Comparison of ENCODE assay signal across 8 cellular contexts in genomic region chr18:11387880-11388279, GRCh38.
A peak's percentile ranks its signal among the peaks of the same experiment; 100 is the strongest.
DNase-seq lines count a peak whose midpoint lies in the region; ATAC-seq, FAIRE-seq and TF ChIP-seq lines count a peak whose summit lies in the region.

No MANE protein-coding gene starts in this region.

- H2BK5ac ChIP-seq in mesenchymal stem cell (ENCODE audit: low read depth, low read length, poor library complexity, severe bottlenecking) (no peak overlapping the region), neuronal stem cell (ENCODE audit: low read length) (no peak overlapping the region)

- TF ChIP-seq CTCF in K562 (IDR thresholded peaks at IDR 0.05 in 2 of 3, conservative IDR thresholded peaks at IDR 0.05 in 1 of 3; ENCODE audit: insufficient read depth in 2 of 3, low read depth in 1 of 3, low read length in 3 of 3): peak; percentile 35 to 57 (median 49)

- ATAC-seq in K562: peak; percentile 77
- no peak for ATAC-seq in HG03280 (IDR thresholded peaks at IDR 0.05; ENCODE audit: unreplicated experiment)

- no peak overlapping the region for H3K4me3 ChIP-seq in K562
- no peak overlapping the region for H3K4me3 ChIP-seq in mesenchymal stem cell (ENCODE audit: insufficient read depth in 1 of 2, low read depth in 1 of 2, low read length in 2 of 2)
- no peak overlapping the region for H3K4me3 ChIP-seq in neuronal stem cell (ENCODE audit: low read length in 2 of 2)

- intact Hi-C loops in K562 (cut with micrococcal nuclease): no loop called here

- H2AFZ ChIP-seq in K562 (ENCODE audit: low read depth, low read length) (no peak overlapping the region), mesenchymal stem cell (ENCODE audit: low read depth, low read length) (no peak overlapping the region), neuronal stem cell (ENCODE audit: low read length) (no peak overlapping the region)

- no peaks in the 10 kb centered on the region for H3K4me1 ChIP-seq in K562 (replicated peaks in 1 of 2; ENCODE audit: control insufficient read depth in 2 of 2, insufficient read depth in 2 of 2, low read length in 2 of 2)
- no peaks in the 10 kb centered on the region for H3K4me1 ChIP-seq in mesenchymal stem cell (ENCODE audit: control insufficient read depth, insufficient read depth, low read depth, low read length)
- H3K4me1 ChIP-seq in neuronal stem cell (ENCODE audit: control insufficient read depth in 2 of 2, insufficient read depth in 1 of 2, low read depth in 1 of 2, low read length in 2 of 2): peaks cover 0 to 2% of the 10 kb centered on the region in 2 donors

- no peak overlapping the region for H3K9ac ChIP-seq in K562 (ENCODE audit: insufficient read depth in 1 of 2, low read depth in 2 of 2, low read length in 2 of 2)
- H3K9ac ChIP-seq in mesenchymal stem cell (ENCODE audit: low read length): no peak overlapping the region
- no peak overlapping the region for H3K9ac ChIP-seq in neuronal stem cell (ENCODE audit: low read depth, low read length, poor library complexity)

- H3K9me1 ChIP-seq in K562 (ENCODE audit: control insufficient read depth, insufficient read depth, low read length): no peaks in the 10 kb centered on the region

- H3K4me2 ChIP-seq in K562 (ENCODE audit: insufficient read depth, low read length) (no peak overlapping the region), mesenchymal stem cell (ENCODE audit: low read length, poor library complexity, severe bottlenecking) (no peak overlapping the region), neuronal stem cell (ENCODE audit: insufficient read depth, low read length, poor library complexity, severe bottlenecking) (no peak overlapping the region)

- H3K27me3 ChIP-seq in K562 (ENCODE audit: control insufficient read depth in 2 of 2, insufficient read depth in 2 of 2, low read length in 2 of 2) (no peaks in the 10 kb centered on the region), mesenchymal stem cell (ENCODE audit: control insufficient read depth in 1 of 2, insufficient read depth in 1 of 2, low read length in 2 of 2) (no peaks in the 10 kb centered on the region), neuronal stem cell (ENCODE audit: control insufficient read depth in 3 of 3, insufficient read depth in 3 of 3, low read depth in 1 of 3, low read length in 3 of 3) (no peaks in the 10 kb centered on the region)

- H3K18ac ChIP-seq in mesenchymal stem cell (ENCODE audit: low read depth in 1 of 2, low read length in 2 of 2) (no peak overlapping the region), neuronal stem cell (ENCODE audit: low read length) (no peak overlapping the region)

- no peaks in the 10 kb centered on the region for H3K79me2 ChIP-seq in K562 (ENCODE audit: control insufficient read depth, insufficient read depth, low read length)

- TF ChIP-seq POLR2A in K562 (conservative IDR thresholded peaks at IDR 0.05): no peak

- in situ Hi-C loops in KBM-7 (cut with MboI; ENCODE audit: low pct_unique_long_range_greater_than_20kb, low sequenced_read_pairs) (no loop called here), K562 (cut with MboI) (no loop called here)

- no peak for TF ChIP-seq RAD21 in K562 (CRISPR knock-in tag; conservative IDR thresholded peaks at IDR 0.05 in 1 of 2, IDR thresholded peaks at IDR 0.05 in 1 of 2)

- H4K20me1 ChIP-seq in K562 (replicated peaks; ENCODE audit: control insufficient read depth, insufficient read depth, low read length): no peaks in the 10 kb centered on the region

- CTCF ChIA-PET in K562 (lab: Yijun Ruan, JAX; ENCODE audit: low intra/inter-chr PET ratio): no interaction called here

- H2AK5ac ChIP-seq in mesenchymal stem cell (ENCODE audit: low read length, severe bottlenecking) (no peak overlapping the region), neuronal stem cell (ENCODE audit: low read depth, low read length) (no peak overlapping the region)

- TF ChIP-seq EP300 in K562 (IDR thresholded peaks at IDR 0.05; ENCODE audit: low read length): no peak

- H4K8ac ChIP-seq in mesenchymal stem cell (ENCODE audit: low read length) (no peak overlapping the region), neuronal stem cell (ENCODE audit: low read depth, low read length) (no peak overlapping the region)

- H4K91ac ChIP-seq in mesenchymal stem cell (ENCODE audit: low read length) (no peak overlapping the region), neuronal stem cell (ENCODE audit: low read depth, low read length, poor library complexity) (no peak overlapping the region)

- no peak for FAIRE-seq in K562 (lab: Jason Lieb, UNC)

- no peaks in the 10 kb centered on the region for H3K36me3 ChIP-seq in K562 (ENCODE audit: control insufficient read depth, insufficient read depth, low read length)
- no peaks in the 10 kb centered on the region for H3K36me3 ChIP-seq in mesenchymal stem cell (ENCODE audit: control insufficient read depth in 1 of 2, insufficient read depth in 2 of 2, low read depth in 1 of 2, low read length in 2 of 2)
- no peaks in the 10 kb centered on the region for H3K36me3 ChIP-seq in neuronal stem cell (replicated peaks in 1 of 2; ENCODE audit: control insufficient read depth in 2 of 2, insufficient read depth in 2 of 2, low read length in 2 of 2)

- H3K27ac ChIP-seq in K562 (ENCODE audit: extremely low read depth, low read depth, low read length) (no peak overlapping the region), mesenchymal stem cell (ENCODE audit: low read length, poor library complexity, severe bottlenecking) (no peak overlapping the region), neuronal stem cell (replicated peaks; ENCODE audit: low read length) (no peak overlapping the region)

- DNase-seq in NCI-H2081 (lab: John Stamatoyannopoulos, UW): peak; percentile 10 to 11
- no peak for DNase-seq in NCI-H2081 treated with DMSO at 0.1 percent for 48 hours (lab: John Stamatoyannopoulos, UW)
- peak; percentile 24 for DNase-seq in KBM-7
- peak; percentile 41 to 60 (median 44) for DNase-seq in K562 (ENCODE audit: extremely low read depth in 1 of 4, low spot score in 3 of 4)
- peak; percentile 61 for DNase-seq in mesenchymal stem cell
- DNase-seq in neuronal stem cell (ENCODE audit: low spot score): no peak
- DNase-seq in NCI-H345 (lab: John Stamatoyannopoulos, UW): no peak

- H2BK15ac ChIP-seq in mesenchymal stem cell (ENCODE audit: low read depth, poor library complexity, severe bottlenecking) (no peak overlapping the region), neuronal stem cell (ENCODE audit: low read length) (no peak overlapping the region)

- H2BK12ac ChIP-seq in mesenchymal stem cell (ENCODE audit: low read length in 2 of 2): no peak overlapping the region
- no peak overlapping the region for H2BK12ac ChIP-seq in neuronal stem cell (ENCODE audit: low read length)

- H3K4ac ChIP-seq in mesenchymal stem cell (ENCODE audit: low read depth in 1 of 2, low read length in 2 of 2): no peak overlapping the region
- no peak overlapping the region for H3K4ac ChIP-seq in neuronal stem cell (ENCODE audit: low read length)

- H3K79me1 ChIP-seq in mesenchymal stem cell (replicated peaks; ENCODE audit: low read length, poor library complexity, severe bottlenecking) (no peaks in the 10 kb centered on the region), neuronal stem cell (ENCODE audit: low read depth, low read length) (no peaks in the 10 kb centered on the region)

- 0% methylated on average over 4 of the region's 4 CpGs for WGBS in K562 (ENCODE audit: insufficient coverage, low coverage, missing lambda C conversion rate)
- WGBS in mesenchymal stem cell: 56% methylated on average over 4 of the region's 4 CpGs
- WGBS in neuronal stem cell (ENCODE audit: extremely low coverage in 2 of 2, insufficient read length in 2 of 2, insufficient replicate concordance in 1 of 2), 2 donors: no CpG with 5 or more reads among the region's 4 CpGs

- H3K9me3 ChIP-seq in K562 (replicated peaks; ENCODE audit: control insufficient read depth, insufficient read depth, low read depth, low read length) (no peaks in the 10 kb centered on the region), mesenchymal stem cell (ENCODE audit: control insufficient read depth, low read length) (no peaks in the 10 kb centered on the region), neuronal stem cell (replicated peaks in 1 of 2; ENCODE audit: control insufficient read depth in 2 of 2, insufficient read depth in 1 of 2, low read depth in 1 of 2, low read length in 2 of 2) (peaks cover 0 to 2% of the 10 kb centered on the region in 2 donors)

- no TSS peak for BruUV-seq in K562 (replicated peaks; lab: Mats Ljungman, UMichigan)

- H2BK120ac ChIP-seq in mesenchymal stem cell (ENCODE audit: low read depth, low read length): no peak overlapping the region
- no peak overlapping the region for H2BK120ac ChIP-seq in neuronal stem cell (ENCODE audit: low read depth, low read length)

- H3K14ac ChIP-seq in mesenchymal stem cell (ENCODE audit: low read length in 2 of 2) (no peak overlapping the region), neuronal stem cell (ENCODE audit: low read length) (no peak overlapping the region)

- POLR2A ChIA-PET in K562 (lab: Yijun Ruan, JAX): no interaction called here

- H3K23ac ChIP-seq in mesenchymal stem cell (ENCODE audit: low read length in 2 of 2): no peak overlapping the region
- no peak overlapping the region for H3K23ac ChIP-seq in neuronal stem cell (ENCODE audit: low read depth, low read length, poor library complexity)

TF ChIP-seq in K562, 482 proteins besides CTCF, POLR2A, EP300 and RAD21 (continues in another document):
- TF ChIP-seq, protein P1, sequence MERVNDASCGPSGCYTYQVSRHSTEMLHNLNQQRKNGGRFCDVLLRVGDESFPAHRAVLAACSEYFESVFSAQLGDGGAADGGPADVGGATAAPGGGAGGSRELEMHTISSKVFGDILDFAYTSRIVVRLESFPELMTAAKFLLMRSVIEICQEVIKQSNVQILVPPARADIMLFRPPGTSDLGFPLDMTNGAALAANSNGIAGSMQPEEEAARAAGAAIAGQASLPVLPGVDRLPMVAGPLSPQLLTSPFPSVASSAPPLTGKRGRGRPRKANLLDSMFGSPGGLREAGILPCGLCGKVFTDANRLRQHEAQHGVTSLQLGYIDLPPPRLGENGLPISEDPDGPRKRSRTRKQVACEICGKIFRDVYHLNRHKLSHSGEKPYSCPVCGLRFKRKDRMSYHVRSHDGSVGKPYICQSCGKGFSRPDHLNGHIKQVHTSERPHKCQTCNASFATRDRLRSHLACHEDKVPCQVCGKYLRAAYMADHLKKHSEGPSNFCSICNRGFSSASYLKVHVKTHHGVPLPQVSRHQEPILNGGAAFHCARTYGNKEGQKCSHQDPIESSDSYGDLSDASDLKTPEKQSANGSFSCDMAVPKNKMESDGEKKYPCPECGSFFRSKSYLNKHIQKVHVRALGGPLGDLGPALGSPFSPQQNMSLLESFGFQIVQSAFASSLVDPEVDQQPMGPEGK (CRISPR knock-in tag; IDR thresholded peaks at IDR 0.05; ENCODE audit: borderline replicate concordance): no peak
- no peak for TF ChIP-seq RBBP5 (IDR thresholded peaks at IDR 0.05; ENCODE audit: borderline replicate concordance, insufficient read depth, low read length, poor library complexity, severe bottlenecking)
- peak; percentile 95 for TF ChIP-seq NFIC (IDR thresholded peaks at IDR 0.05)
- no peak for TF ChIP-seq FOXA3 (CRISPR knock-in tag; conservative IDR thresholded peaks at IDR 0.05 in 1 of 2, IDR thresholded peaks at IDR 0.05 in 1 of 2)
- TF ChIP-seq ZNF668 (CRISPR knock-in tag; IDR thresholded peaks at IDR 0.05): no peak
- 0 out of 2 replicates have a peak, but pooled peaks have one; percentile 20 for TF ChIP-seq NFE2 (IDR thresholded peaks at IDR 0.05; ENCODE audit: low read depth)
- no peak for TF ChIP-seq ZNF589 (CRISPR knock-in tag; IDR thresholded peaks at IDR 0.05; ENCODE audit: low read depth)

Comparison
In these comparisons a context has a peak if more than half of its experiments do, and no peak if none do; other contexts are left out.
1. DNase-seq: peak in NCI-H2081 (2 of 2), KBM-7 (single experiment), K562 (4 of 4) and mesenchymal stem cell (single experiment); none in NCI-H2081 treated with DMSO at 0.1 percent for 48 hours (single experiment), neuronal stem cell (single experiment) and NCI-H345 (single experiment).